22 cellular contexts compared by ENCODE assay signal in genomic region chr2:226431301-226431955, GRCh38.
DNase-seq lines count a peak whose midpoint lies in the region; ATAC-seq and TF ChIP-seq lines count a peak whose summit lies in the region.
"Had no signal": no experiment of that assay in that cellular context is flagged by ENCODE, and none has a peak within 500 bp of the region (broad histone marks: within the 10 kb centered on the region; RNA-seq: fewer than 3 reads in every experiment).

No MANE protein-coding gene starts in this region.

- H3K27me3 Mint-ChIP-seq in endothelial cell (ENCODE audit: unreplicated experiment), result no peaks in the 10 kb centered on the region

- no peaks in the 10 kb centered on the region for H3K36me3 Mint-ChIP-seq in endothelial cell (ENCODE audit: low read depth, unreplicated experiment)
- H3K36me3 Mint-ChIP-seq: T-cell had no signal

- ATAC-seq in GM18498 (IDR thresholded peaks at IDR 0.05; ENCODE audit: unreplicated experiment), result no peak
- ATAC-seq in HG02981 (IDR thresholded peaks at IDR 0.05; ENCODE audit: unreplicated experiment), result no peak
- ATAC-seq: gastroesophageal sphincter, T-cell, upper lobe of right lung had no signal

- POLR2A ChIA-PET in AG04449 (lab: Yijun Ruan, JAX), result no interaction called here

- TF ChIP-seq CTCF in AG04449 (IDR thresholded peaks at IDR 0.05; ENCODE audit: insufficient read depth, low read length, missing control alignments), result no peak
- TF ChIP-seq CTCF in endothelial cell (IDR thresholded peaks at IDR 0.05; ENCODE audit: unreplicated experiment), result no peak

- no peak overlapping the region for H3K9ac ChIP-seq in adipocyte (ENCODE audit: low read length)

- no peaks in the 10 kb centered on the region for H3K36me3 ChIP-seq in adipocyte (ENCODE audit: control insufficient read depth, insufficient read depth, low read length, severe bottlenecking)
- H3K36me3 ChIP-seq: gastroesophageal sphincter, spleen, upper lobe of right lung had no signal

- H3K9me3 ChIP-seq in adipocyte (ENCODE audit: control insufficient read depth, low read length), result no peaks in the 10 kb centered on the region
- H3K9me3 ChIP-seq: gastroesophageal sphincter, spleen, upper lobe of right lung had no signal

- no peaks in the 10 kb centered on the region for H3K27me3 ChIP-seq in adipocyte (replicated peaks; ENCODE audit: control insufficient read depth, insufficient read depth, low read length)
- H3K27me3 ChIP-seq: gastroesophageal sphincter, upper lobe of right lung had no signal

- H3K4me3 ChIP-seq in AG04449 (ENCODE audit: low read depth, low read length) (no peak overlapping the region), adipocyte (ENCODE audit: low read length) (no peak overlapping the region)
- H3K4me3 ChIP-seq: gastroesophageal sphincter, spleen, upper lobe of right lung had no signal

- peaks cover 62% of the 10 kb centered on the region for H3K4me1 ChIP-seq in adipocyte (ENCODE audit: control insufficient read depth, insufficient read depth, low read length)
- H3K4me1 ChIP-seq: gastroesophageal sphincter, spleen, upper lobe of right lung had no signal

- H3K9me3 Mint-ChIP-seq in endothelial cell (ENCODE audit: unreplicated experiment), result no peaks in the 10 kb centered on the region
- H3K9me3 Mint-ChIP-seq: T-cell had no signal

- H3K27ac Mint-ChIP-seq in endothelial cell (ENCODE audit: unreplicated experiment), result no peak overlapping the region
- H3K27ac Mint-ChIP-seq: B cell, T-cell had no signal

- no peaks in the 10 kb centered on the region for H3K4me1 Mint-ChIP-seq in endothelial cell (ENCODE audit: unreplicated experiment)
- H3K4me1 Mint-ChIP-seq: B cell, T-cell had no signal

- H3K4me3 Mint-ChIP-seq in endothelial cell (ENCODE audit: unreplicated experiment), result no peak overlapping the region
- H3K4me3 Mint-ChIP-seq: B cell, T-cell had no signal

- DNase-seq in AG04449 (ENCODE audit: low read depth, low spot score), result peak; percentile 49
- DNase-seq in HS-5 (ENCODE audit: low read depth), result peak; percentile 85
- DNase-seq in adipocyte (ENCODE audit: low read depth), result peak; percentile 41
- DNase-seq in kidney glomerular epithelial cell (lab: John Stamatoyannopoulos, UW), result peak; percentile 46
- no peak for DNase-seq in endothelial cell (ENCODE audit: low spot score)
- DNase-seq in islet precursor cell, result no peak
- DNase-seq: activated effector memory CD4-positive, alpha-beta T cell treated with anti-CD3 and anti-CD28 coated beads, Interleukin-2, amount 50 U/mL, for 16 hours; DMS79; effector CD4-positive, alpha-beta T cell; Karpas-422; midbrain; NCI-H524; occipital lobe; OCI-M1; spleen; stimulated activated naive CD4-positive, alpha-beta T cell treated with Interleukin-2 at 50 U/mL for 16 hours; T-cell; upper lobe of right lung had no signal

- CTCF ChIA-PET in AG04449 (lab: Yijun Ruan, JAX), result interaction anchor here (1.0 to 2.0 kb wide), 3 partner anchors 369 to 537 kb away, joined by 3 to 6 read pairs (median 3); no protein-coding TSS in a partner anchor

Comparison
In these comparisons a context has a peak if more than half of its experiments do, and no peak if none do; other contexts are left out.
1. DNase-seq: peak in AG04449 (single experiment), HS-5 (single experiment), adipocyte (single experiment) and kidney glomerular epithelial cell (single experiment); none in endothelial cell (single experiment) and islet precursor cell (single experiment).